19 cellular contexts compared by ENCODE assay signal in genomic region chr2:23801396-23801795, GRCh38.
DNase-seq lines count a peak whose midpoint lies in the region; ATAC-seq, FAIRE-seq and TF ChIP-seq lines count a peak whose summit lies in the region.
"Had no signal": no experiment of that assay in that cellular context is flagged by ENCODE, and none has a peak within 500 bp of the region (broad histone marks: within the 10 kb centered on the region; RNA-seq: fewer than 3 reads in every experiment).

No MANE protein-coding gene starts in this region.

- H3K27ac Mint-ChIP-seq in activated naive CD4-positive, alpha-beta T cell treated with anti-CD3 and anti-CD28 coated beads, Interleukin-2, amount 50 U/mL, for 72 hours = no peak overlapping the region
- H3K27ac Mint-ChIP-seq: activated naive CD8-positive, alpha-beta T cell treated with anti-CD3 and anti-CD28 coated beads, Interleukin-2, amount 10 ng/mL, durations not matched to agents 7 days and 5 days; nephron progenitor cell; stimulated activated naive B cell treated with anti-CD40 and anti-IgM and Interleukin-4, amounts not matched to agents 10 μg/mL and 1 μg/mL and 100 μg/mL, for 72 hours; T-helper 17 cell had no signal

- no peaks in the 10 kb centered on the region for H4K20me1 ChIP-seq in hepatocyte (ENCODE audit: insufficient read depth, poor library complexity, severe bottlenecking)

- no peaks in the 10 kb centered on the region for H3K36me3 Mint-ChIP-seq in activated naive CD4-positive, alpha-beta T cell treated with anti-CD3 and anti-CD28 coated beads, Interleukin-2, amount 50 U/mL, for 72 hours

- no peaks in the 10 kb centered on the region for H3K9me2 ChIP-seq in hepatocyte (replicated peaks; ENCODE audit: insufficient read depth)

- DNase-seq in SIG-M5 treated with dmso at 0.1 percent for 504 hours (lab: John Stamatoyannopoulos, UW; ENCODE audit: unreplicated experiment) (peak; percentile 57), SIG-M5 (lab: John Stamatoyannopoulos, UW) (no peak), RCC 7860 (ENCODE audit: low spot score) (no peak), fibroblast of the aortic adventitia (ENCODE audit: low read depth) (peak; percentile 72), hepatocyte (ENCODE audit: low spot score) (no peak), GM13976 (ENCODE audit: low spot score) (no peak)
- DNase-seq in activated naive CD4-positive, alpha-beta T cell treated with anti-CD3 and anti-CD28 coated beads, Interleukin-2, amount 50 U/mL, for 72 hours (ENCODE audit: low spot score in 2 of 2) = no peak
- DNase-seq: 8988T; activated CD4-positive, alpha-beta T cell treated with anti-CD3 and anti-CD28 coated beads for 4 hours; activated naive CD8-positive, alpha-beta T cell treated with anti-CD3 and anti-CD28 coated beads, Interleukin-2, amount 10 ng/mL, durations not matched to agents 7 days and 5 days; activated T-cell treated with anti-CD3 and anti-CD28 coated beads for 4 hours; colonic mucosa; NCI-H1417; NCI-H510A; nephron progenitor cell; stimulated activated naive B cell treated with anti-CD40 and anti-IgM and Interleukin-4, amounts not matched to agents 10 μg/mL and 1 μg/mL and 100 μg/mL, for 72 hours; T-helper 17 cell had no signal

- H2AFZ ChIP-seq in hepatocyte = no peak overlapping the region

- H3K4me3 ChIP-seq in fibroblast of the aortic adventitia (ENCODE audit: low read depth, low read length) (no peak overlapping the region), skeletal muscle satellite cell (ENCODE audit: low read length) (no peak overlapping the region), hepatocyte (no peak overlapping the region)
- H3K4me3 ChIP-seq: colonic mucosa had no signal

- in situ Hi-C loops in GM13976 (cut with MboI; ENCODE audit: low sequenced_read_pairs, unreplicated experiment) = no loop called here

- peak; percentile 46 for FAIRE-seq in RCC 7860 (lab: Jason Lieb, UNC)
- FAIRE-seq: urothelium cell line had no signal

- H3K9ac ChIP-seq in skeletal muscle satellite cell (ENCODE audit: low read depth, low read length) = no peak overlapping the region

- H3K36me3 ChIP-seq in skeletal muscle satellite cell (ENCODE audit: insufficient read depth, low read length) (no peaks in the 10 kb centered on the region), hepatocyte (replicated peaks; ENCODE audit: insufficient read depth, low read depth) (no peaks in the 10 kb centered on the region)
- H3K36me3 ChIP-seq: colonic mucosa had no signal

- WGBS in hepatocyte (ENCODE audit: low lambda C conversion rate, missing lambda C conversion rate) = 79% methylated on average over 1 of the region's 1 CpG

- H3K27ac ChIP-seq in hepatocyte = no peak overlapping the region
- H3K27ac ChIP-seq: colonic mucosa had no signal

- TF ChIP-seq CTCF in fibroblast of the aortic adventitia (IDR thresholded peaks at IDR 0.05; ENCODE audit: insufficient read depth, low read length) (no peak), hepatocyte (IDR thresholded peaks at IDR 0.05; ENCODE audit: poor library complexity) (no peak), GM13976 (IDR thresholded peaks at IDR 0.05; ENCODE audit: borderline replicate concordance, control extremely low read depth, extremely low read depth, insufficient read depth, missing control alignments) (no peak)

- H3K9me3 ChIP-seq in skeletal muscle satellite cell (replicated peaks; ENCODE audit: low read length) = no peaks in the 10 kb centered on the region
- no peaks in the 10 kb centered on the region for H3K9me3 ChIP-seq in hepatocyte (ENCODE audit: low read depth)
- H3K9me3 ChIP-seq: colonic mucosa had no signal

- no peaks in the 10 kb centered on the region for H3K9me3 Mint-ChIP-seq in activated naive CD4-positive, alpha-beta T cell treated with anti-CD3 and anti-CD28 coated beads, Interleukin-2, amount 50 U/mL, for 72 hours
- H3K9me3 Mint-ChIP-seq: activated naive CD8-positive, alpha-beta T cell treated with anti-CD3 and anti-CD28 coated beads, Interleukin-2, amount 10 ng/mL, durations not matched to agents 7 days and 5 days; nephron progenitor cell; stimulated activated naive B cell treated with anti-CD40 and anti-IgM and Interleukin-4, amounts not matched to agents 10 μg/mL and 1 μg/mL and 100 μg/mL, for 72 hours had no signal

- H3K4me2 ChIP-seq in skeletal muscle satellite cell (ENCODE audit: low read length) = peak overlapping the region; percentile 6
- H3K4me2 ChIP-seq in hepatocyte = no peak overlapping the region

- H3K79me2 ChIP-seq in hepatocyte = no peaks in the 10 kb centered on the region

- H3K4me1 ChIP-seq in skeletal muscle satellite cell (ENCODE audit: control insufficient read depth, insufficient read depth, low read length) = peaks cover 33% of the 10 kb centered on the region
- peaks cover 7% of the 10 kb centered on the region for H3K4me1 ChIP-seq in hepatocyte (ENCODE audit: insufficient read depth)
- H3K4me1 ChIP-seq: colonic mucosa had no signal

- no peaks in the 10 kb centered on the region for H3K27me3 ChIP-seq in skeletal muscle satellite cell (ENCODE audit: control insufficient read depth, insufficient read depth, low read length)
- H3K27me3 ChIP-seq in hepatocyte = no peaks in the 10 kb centered on the region
- H3K27me3 ChIP-seq: colonic mucosa had no signal

- no peak for ATAC-seq in activated naive CD4-positive, alpha-beta T cell treated with anti-CD3 and anti-CD28 coated beads, Interleukin-2, amount 50 U/mL, for 72 hours
- ATAC-seq: stimulated activated naive B cell treated with anti-CD40 and anti-IgM and Interleukin-4, amounts not matched to agents 10 μg/mL and 1 μg/mL and 100 μg/mL, for 72 hours; T-helper 17 cell had no signal

Comparison
In these comparisons a context has a peak if more than half of its experiments do, and no peak if none do; other contexts are left out.
1. DNase-seq: peak in SIG-M5 treated with dmso at 0.1 percent for 504 hours (single experiment) and fibroblast of the aortic adventitia (single experiment); none in SIG-M5 (single experiment), RCC 7860 (single experiment), activated naive CD4-positive, alpha-beta T cell treated with anti-CD3 and anti-CD28 coated beads, Interleukin-2, amount 50 U/mL, for 72 hours (0 of 2), hepatocyte (single experiment) and GM13976 (single experiment).